ENCODE assay signal across 1 cellular context in the genomic region with DNA sequence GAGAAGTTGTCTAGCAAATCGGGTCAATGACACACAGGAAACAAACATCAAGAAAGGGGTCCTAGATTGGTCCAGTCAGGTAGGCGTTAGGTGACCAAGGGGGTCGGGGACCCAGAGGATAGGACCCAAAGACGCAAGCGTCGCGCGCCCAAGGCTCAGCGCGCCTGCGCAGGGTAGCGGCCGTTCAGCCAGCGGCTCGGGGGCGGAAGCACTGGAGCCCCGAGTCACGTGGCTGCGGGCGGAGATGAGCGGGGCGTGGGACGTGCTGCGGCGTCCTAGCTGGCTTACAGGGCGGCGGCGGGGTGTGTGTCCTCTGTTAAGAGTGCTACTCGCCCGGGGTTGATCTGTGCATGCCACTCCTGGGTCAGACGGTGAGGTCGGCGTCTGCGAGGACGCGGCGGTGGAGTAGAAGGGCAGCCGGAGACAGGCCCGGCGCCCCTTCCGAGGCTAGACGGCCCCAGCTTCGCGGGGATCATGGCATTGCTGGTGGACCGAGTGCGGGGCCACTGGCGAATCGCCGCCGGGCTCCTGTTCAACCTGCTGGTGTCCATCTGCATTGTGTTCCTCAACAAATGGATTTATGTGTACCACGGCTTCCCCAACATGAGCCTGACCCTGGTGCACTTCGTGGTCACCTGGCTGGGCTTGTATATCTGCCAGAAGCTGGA.
TF ChIP-seq lines count a peak whose summit lies in the region.

A gene (plus strand): TSS at position 273 of the 668 bp plus-strand sequence. CDS start 202 bp downstream, at position 475.

TF ChIP-seq in HCT116, 20 proteins besides CTCF, POLR2A, EP300 and RAD21 (continued from another document):
- TF ChIP-seq EZH2 (IDR thresholded peaks at IDR 0.05) (no peak), EZH2phosphoT487 (IDR thresholded peaks at IDR 0.05; ENCODE audit: borderline replicate concordance) (no peak), TCF7L2 (IDR thresholded peaks at IDR 0.05; ENCODE audit: borderline replicate concordance, extremely low read depth, insufficient read depth, insufficient read length) (peak; percentile 16)
- TF ChIP-seq, protein P1, sequence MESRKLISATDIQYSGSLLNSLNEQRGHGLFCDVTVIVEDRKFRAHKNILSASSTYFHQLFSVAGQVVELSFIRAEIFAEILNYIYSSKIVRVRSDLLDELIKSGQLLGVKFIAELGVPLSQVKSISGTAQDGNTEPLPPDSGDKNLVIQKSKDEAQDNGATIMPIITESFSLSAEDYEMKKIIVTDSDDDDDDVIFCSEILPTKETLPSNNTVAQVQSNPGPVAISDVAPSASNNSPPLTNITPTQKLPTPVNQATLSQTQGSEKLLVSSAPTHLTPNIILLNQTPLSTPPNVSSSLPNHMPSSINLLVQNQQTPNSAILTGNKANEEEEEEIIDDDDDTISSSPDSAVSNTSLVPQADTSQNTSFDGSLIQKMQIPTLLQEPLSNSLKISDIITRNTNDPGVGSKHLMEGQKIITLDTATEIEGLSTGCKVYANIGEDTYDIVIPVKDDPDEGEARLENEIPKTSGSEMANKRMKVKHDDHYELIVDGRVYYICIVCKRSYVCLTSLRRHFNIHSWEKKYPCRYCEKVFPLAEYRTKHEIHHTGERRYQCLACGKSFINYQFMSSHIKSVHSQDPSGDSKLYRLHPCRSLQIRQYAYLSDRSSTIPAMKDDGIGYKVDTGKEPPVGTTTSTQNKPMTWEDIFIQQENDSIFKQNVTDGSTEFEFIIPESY (IDR thresholded peaks at IDR 0.05; ENCODE audit: extremely low read depth, insufficient replicate concordance, low read length) = no peak
